In the genomic region with DNA sequence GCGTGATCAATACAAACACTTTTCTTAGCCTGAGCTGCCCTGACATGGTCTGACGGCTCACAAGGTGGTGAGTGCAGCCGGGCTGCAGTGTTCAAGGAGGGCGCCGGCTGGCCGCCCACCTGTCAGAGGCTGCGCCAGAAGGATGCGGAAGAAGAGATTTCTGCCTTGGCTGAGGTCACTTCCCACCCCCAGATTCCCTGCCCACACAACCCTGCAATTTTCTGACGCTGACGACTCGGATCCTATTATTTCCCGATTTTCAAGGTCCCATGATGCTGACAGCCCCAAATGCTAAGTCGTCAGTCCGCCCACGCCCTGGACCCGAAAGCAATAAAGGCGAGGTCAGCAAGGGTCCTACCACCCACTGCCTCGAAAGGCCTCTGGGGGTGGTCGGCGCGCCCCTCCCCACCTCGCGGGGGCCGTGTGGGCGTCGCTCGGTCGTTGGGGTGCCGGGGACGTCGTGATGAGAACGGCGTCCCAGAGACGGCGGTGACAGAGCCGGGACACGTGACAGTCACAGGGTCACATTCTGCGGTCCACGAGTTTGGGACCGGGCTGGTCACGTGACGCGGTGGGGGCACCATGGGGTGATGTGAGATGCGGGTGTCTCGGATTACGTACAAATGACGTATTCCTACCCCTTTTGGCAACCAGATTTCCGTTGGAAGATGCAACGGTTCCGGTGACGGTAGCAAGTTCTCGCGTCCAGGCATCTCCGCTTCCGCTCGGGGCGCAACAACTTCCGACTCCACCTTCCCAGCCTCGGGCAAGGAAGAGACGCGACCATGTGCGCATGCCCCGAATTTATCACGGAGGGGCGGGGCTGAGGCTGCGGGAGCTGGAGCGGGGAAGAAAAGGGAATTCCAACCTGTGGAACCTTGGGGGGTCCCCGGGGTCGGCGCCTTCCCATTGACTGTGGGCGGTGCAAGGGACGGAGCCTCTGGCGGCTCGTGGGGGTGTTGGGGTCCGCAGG, we compare ENCODE assay signal across 8 cellular contexts. TPM values are rescaled to one million over a fixed set of nuclear protein-coding genes. Genes with fewer than 3 reads are reported as not detected.
A peak's percentile ranks its signal among the peaks of the same experiment; 100 is the strongest.
DNase-seq lines count a peak whose midpoint lies in the region; ATAC-seq lines count a peak whose summit lies in the region.

A gene with protein sequence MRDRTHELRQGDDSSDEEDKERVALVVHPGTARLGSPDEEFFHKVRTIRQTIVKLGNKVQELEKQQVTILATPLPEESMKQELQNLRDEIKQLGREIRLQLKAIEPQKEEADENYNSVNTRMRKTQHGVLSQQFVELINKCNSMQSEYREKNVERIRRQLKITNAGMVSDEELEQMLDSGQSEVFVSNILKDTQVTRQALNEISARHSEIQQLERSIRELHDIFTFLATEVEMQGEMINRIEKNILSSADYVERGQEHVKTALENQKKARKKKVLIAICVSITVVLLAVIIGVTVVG (plus strand): TSS at position 823 of the 973 bp plus-strand sequence. CDS start 248 bp downstream, outside the sequence.

- H3K36me3 ChIP-seq in CD4-positive, alpha-beta memory T cell (ENCODE audit: insufficient read depth, low read length): peaks cover 12% of the 10 kb centered on the region

- H3K27me3 ChIP-seq in CD4-positive, alpha-beta memory T cell (ENCODE audit: insufficient read depth, low read length): no peaks in the 10 kb centered on the region

- peak within 1 kb of the TSS; percentile 93 to 98 (median 98) for H3K27ac Mint-ChIP-seq in CD4-positive, alpha-beta memory T cell

- H3K36me3 Mint-ChIP-seq in CD4-positive, alpha-beta memory T cell: peaks cover 9 to 29% of the 10 kb centered on the region in 2 donors

- H3K4me3 Mint-ChIP-seq in CD4-positive, alpha-beta memory T cell: peak within 1 kb of the TSS; percentile 91 to 98 (median 95)

- peak; percentile 75 for ATAC-seq in GM19467 (IDR thresholded peaks at IDR 0.05; ENCODE audit: unreplicated experiment)

- intact Hi-C loops in CD4-positive, alpha-beta memory T cell (cut with micrococcal nuclease): loop anchor here (1.0 to 5.0 kb wide), 9 partner anchors 36 to 834 kb away; a partner anchor contains a TSS

- POLR2A ChIA-PET in CD4-positive, alpha-beta memory T cell (lab: Charles Lee; ENCODE audit: partially characterized antibody): interaction anchor here (1.0 to 6.9 kb wide), 10 partner anchors 9 to 427 kb away, joined by 3 to 74 read pairs (median 5); a partner anchor contains a TSS

- peak within 1 kb of the TSS; percentile 86 for H3K27ac ChIP-seq in CD4-positive, alpha-beta memory T cell (ENCODE audit: low read depth, low read length)

- peaks cover 0 to 6% (median 0%) of the 10 kb centered on the region in 8 donors for H3K9me3 Mint-ChIP-seq in CD4-positive, alpha-beta memory T cell

- peaks cover 6 to 38% (median 22%) of the 10 kb centered on the region in 4 donors for H3K4me1 Mint-ChIP-seq in CD4-positive, alpha-beta memory T cell

- CTCF ChIA-PET in CD4-positive, alpha-beta memory T cell (lab: Charles Lee; ENCODE audit: partially characterized antibody): no interaction called here

- peak; percentile 95 to 100 (median 98) for DNase-seq in CD4-positive, alpha-beta memory T cell
- DNase-seq in HS-27A (ENCODE audit: low read depth) (peak; percentile 94), NK-92 (lab: John Stamatoyannopoulos, UW; ENCODE audit: unreplicated experiment) (peak; percentile 92), lung microvascular endothelial cell (ENCODE audit: low read depth in 2 of 2) (peak; percentile 93 to 98)
- DNase-seq in activated CD8-positive, alpha-beta memory T cell treated with anti-CD3 and anti-CD28 coated beads for 24 hours: peak; percentile 98
- DNase-seq in effector CD8-positive, alpha-beta T cell (lab: John Stamatoyannopoulos, UW): peak; percentile 100
- peak; percentile 94 to 97 (median 96) for DNase-seq in stimulated activated CD4-positive, alpha-beta T cell treated with anti-CD3 and anti-CD28 coated beads, TNF-alpha, amount 100 ng/mL, for 48 hours (ENCODE audit: low read depth in 3 of 3)

- H3K9me3 ChIP-seq in CD4-positive, alpha-beta memory T cell (ENCODE audit: control insufficient read depth in 1 of 2, low read length in 2 of 2): no peaks in the 10 kb centered on the region

- H3K4me3 ChIP-seq in CD4-positive, alpha-beta memory T cell (ENCODE audit: low read length in 2 of 2): peak within 1 kb of the TSS; percentile 83 to 97

- peaks cover 24% of the 10 kb centered on the region for H3K4me1 ChIP-seq in CD4-positive, alpha-beta memory T cell (ENCODE audit: insufficient read depth, low read length)

- H3K27me3 Mint-ChIP-seq in CD4-positive, alpha-beta memory T cell: no peaks in the 10 kb centered on the region

RNA-seq across cellular contexts. Expression of the gene that starts here (rescaled TPM):
- 100 to 1,000 TPM; 106 to 111 TPM for total RNA-seq in CD4-positive, alpha-beta memory T cell
- polyA plus RNA-seq in CD4-positive, alpha-beta memory T cell: 10 to 100 TPM; 21.2 to 33.0 TPM
- total RNA-seq in lung microvascular endothelial cell: 17.7 and 27.0 TPM in 2 replicates

Comparison
In these comparisons a context has a peak if more than half of its experiments do, and no peak if none do; other contexts are left out.
1. Peak in every context shown above with its lines: DNase-seq, ATAC-seq, H3K4me3 ChIP-seq and H3K27ac ChIP-seq.